In genomic region chr1:81299892-81300291, GRCh38 we compare ENCODE assay signal across 34 cellular contexts.
"Had no signal": no experiment of that assay in that cellular context is flagged by ENCODE, and none has a peak within 500 bp of the region (broad histone marks: within the 10 kb centered on the region; RNA-seq: fewer than 3 reads in every experiment).

No MANE protein-coding gene starts in this region.

- FAIRE-seq: astrocyte, bronchial epithelial cell had no signal

- H3K36me3 ChIP-seq: adrenal gland, ascending aorta, brain microvascular endothelial cell, breast epithelium, cardiac muscle cell had no signal

- ATAC-seq: activated naive CD4-positive, alpha-beta T cell treated with anti-CD3 and anti-CD28 coated beads, Interleukin-2, amount 50 U/mL, for 72 hours; activated naive CD8-positive, alpha-beta T cell treated with anti-CD3 and anti-CD28 coated beads, Interleukin-2, amount 50 U/mL, for 24 hours; activated T-cell treated with anti-CD3 and anti-CD28 coated beads, Interleukin-2, amount 50 U/mL, for 4 hours; activated T-cell treated with anti-CD3 and anti-CD28 coated beads, Interleukin-2, amount 50 U/mL, for 72 hours; activated T-helper 17 cell treated with anti-CD3 and anti-CD28 coated beads, Interleukin-2, amount 50 U/mL, for 72 hours; body of pancreas had no signal

- H3K27ac ChIP-seq: adrenal gland, ascending aorta, body of pancreas, brain microvascular endothelial cell, breast epithelium, cardiac muscle cell had no signal

- H3K9me3 ChIP-seq: adrenal gland, ascending aorta, body of pancreas, breast epithelium had no signal

- H3K4me3 ChIP-seq: adrenal gland, ascending aorta, body of pancreas, breast epithelium, cardiac muscle cell had no signal

- DNase-seq: activated effector memory CD4-positive, alpha-beta T cell treated with anti-CD3 and anti-CD28 coated beads, Interleukin-2, amount 50 U/mL, for 16 hours; activated effector memory CD4-positive, alpha-beta T cell treated with Interleukin-2 at 50 U/mL for 16 hours; activated gamma-delta T cell; activated gamma-delta T cell treated with Interleukin-2 at 50 U/mL for 16 hours; activated naive CD4-positive, alpha-beta T cell; activated naive CD4-positive, alpha-beta T cell treated with anti-CD3 and anti-CD28 coated beads for 36 hours; activated naive CD4-positive, alpha-beta T cell treated with anti-CD3 and anti-CD28 coated beads, Interleukin-2, amount 10 ng/mL, durations not matched to agents 7 days and 5 days; activated naive CD4-positive, alpha-beta T cell treated with anti-CD3 and anti-CD28 coated beads, Interleukin-2, amount 50 U/mL, for 16 hours; activated naive CD4-positive, alpha-beta T cell treated with Interleukin-2 at 50 U/mL for 16 hours; activated naive CD8-positive, alpha-beta T cell treated with anti-CD3 and anti-CD28 coated beads for 36 hours; activated naive CD8-positive, alpha-beta T cell treated with anti-CD3 and anti-CD28 coated beads, Interleukin-2, amount 10 ng/mL, durations not matched to agents 7 days and 5 days; activated naive CD8-positive, alpha-beta T cell treated with anti-CD3 and anti-CD28 coated beads, Interleukin-2, amount 50 U/mL, for 24 hours; activated T-cell treated with anti-CD3 and anti-CD28 coated beads, Interleukin-2, amount 50 U/mL, for 1 hour; activated T-cell treated with anti-CD3 and anti-CD28 coated beads, Interleukin-2, amount 50 U/mL, for 24 hours; activated T-cell treated with anti-CD3 and anti-CD28 coated beads, Interleukin-2, amount 50 U/mL, for 4 hours; activated T-cell treated with anti-CD3 and anti-CD28 coated beads, Interleukin-2, amount 50 U/mL, for 48 hours; activated T-cell treated with anti-CD3 and anti-CD28 coated beads, Interleukin-2, amount 50 U/mL, for 72 hours; adrenal gland; amniotic stem cell; amygdala; anterior cingulate cortex; aorta; body of pancreas; brain microvascular endothelial cell; caudate nucleus; central memory CD4-positive, alpha-beta T cell; cerebellar nuclear complex had no signal

- H3K27me3 ChIP-seq: adrenal gland, ascending aorta, body of pancreas, brain microvascular endothelial cell, breast epithelium, cardiac muscle cell had no signal

- H3K4me1 ChIP-seq: adrenal gland, ascending aorta, body of pancreas, breast epithelium had no signal
